Comparison of ENCODE assay signal across 7 cellular contexts in genomic region chr17:81518113-81518784, GRCh38. TPM values are rescaled to one million over a fixed set of nuclear protein-coding genes. Genes with fewer than 3 reads are reported as not detected.
DNase-seq lines count a peak whose midpoint lies in the region; ATAC-seq and TF ChIP-seq lines count a peak whose summit lies in the region.

No MANE protein-coding gene starts in this region.

- 28% methylated on average over 16 of the region's 24 CpGs for WGBS in hepatocyte (ENCODE audit: low lambda C conversion rate, missing lambda C conversion rate)
- 13% methylated on average over 22 of the region's 24 CpGs for WGBS in smooth muscle cell (ENCODE audit: low lambda C conversion rate)

- H3K9me2 ChIP-seq in GM23338 (ENCODE audit: insufficient read depth) (no peaks in the 10 kb centered on the region), SU-DHL-6 (replicated peaks; ENCODE audit: insufficient read depth, low read length) (no peaks in the 10 kb centered on the region), hepatocyte (replicated peaks; ENCODE audit: insufficient read depth) (no peaks in the 10 kb centered on the region)

- H4K20me1 ChIP-seq in GM23338 (replicated peaks; ENCODE audit: insufficient read depth) (peaks cover 7% of the 10 kb centered on the region; the same call in 1 of the 2 replicates), SU-DHL-6 (ENCODE audit: low read depth, low read length) (no peaks in the 10 kb centered on the region), hepatocyte (ENCODE audit: insufficient read depth, poor library complexity, severe bottlenecking) (peaks cover 16% of the 10 kb centered on the region), smooth muscle cell (ENCODE audit: low read depth) (peaks cover 59% of the 10 kb centered on the region)

- H3K27ac ChIP-seq in GM23338 (ENCODE audit: low read depth) (no peak overlapping the region), SU-DHL-6 (ENCODE audit: low read depth, low read length) (peak overlapping the region; percentile 95), hepatocyte (peak overlapping the region; percentile 87), smooth muscle cell (ENCODE audit: low read depth) (no peak overlapping the region)

- peak overlapping the region; percentile 57 for H3K4me3 Mint-ChIP-seq in GM23338

- DNase-seq in GM23338 (ENCODE audit: low spot score) (peak; percentile 52), hepatocyte (ENCODE audit: low spot score) (no peak), smooth muscle cell (lab: John Stamatoyannopoulos, UW; ENCODE audit: unreplicated experiment) (no peak), dedifferentiated amniotic fluid mesenchymal stem cell (ENCODE audit: extremely low spot score) (no peak), hepatic stellate cell (ENCODE audit: low spot score) (no peak), occipital lobe (lab: John Stamatoyannopoulos, UW) (no peak)

- H3K9me3 ChIP-seq in SU-DHL-6 (ENCODE audit: insufficient read depth, low read length) (no peaks in the 10 kb centered on the region), hepatocyte (ENCODE audit: low read depth) (no peaks in the 10 kb centered on the region), smooth muscle cell (replicated peaks; ENCODE audit: low read depth) (no peaks in the 10 kb centered on the region)

- H3K4me1 ChIP-seq in GM23338 (ENCODE audit: insufficient read depth) = peaks cover 22% of the 10 kb centered on the region
- H3K4me1 ChIP-seq in hepatocyte (ENCODE audit: insufficient read depth) = peaks cover 56% of the 10 kb centered on the region
- H3K4me1 ChIP-seq in smooth muscle cell (ENCODE audit: low read depth) = peaks cover 41% of the 10 kb centered on the region

- peak overlapping the region; percentile 65 for H3K4me3 ChIP-seq in GM23338
- peak overlapping the region; percentile 25 for H3K4me3 ChIP-seq in SU-DHL-6 (ENCODE audit: insufficient read depth, low read length, poor library complexity, severe bottlenecking)
- no peak overlapping the region for H3K4me3 ChIP-seq in hepatocyte
- H3K4me3 ChIP-seq in smooth muscle cell = peak overlapping the region; percentile 54

- no peaks in the 10 kb centered on the region; the same call in 1 of the 3 replicates for H3K9me3 Mint-ChIP-seq in GM23338

- ATAC-seq in GM23338 = peak; percentile 1

- H3K36me3 Mint-ChIP-seq in GM23338 (ENCODE audit: low read depth) = no peaks in the 10 kb centered on the region; the same call in 2 of the 3 replicates

- H3K27me3 ChIP-seq in GM23338 (ENCODE audit: insufficient read depth) (peaks cover 46% of the 10 kb centered on the region), SU-DHL-6 (ENCODE audit: low read length) (no peaks in the 10 kb centered on the region), hepatocyte (peaks cover 4% of the 10 kb centered on the region), smooth muscle cell (ENCODE audit: low read depth) (no peaks in the 10 kb centered on the region)

- TF ChIP-seq CTCF in GM23338 (conservative IDR thresholded peaks at IDR 0.05; ENCODE audit: low read depth in 2 of 2) (no peak), SU-DHL-6 (IDR thresholded peaks at IDR 0.05; ENCODE audit: insufficient read depth, low read length, poor library complexity, severe bottlenecking) (no peak), hepatocyte (IDR thresholded peaks at IDR 0.05; ENCODE audit: poor library complexity) (no peak), smooth muscle cell (IDR thresholded peaks at IDR 0.05; ENCODE audit: borderline replicate concordance, insufficient read depth, poor library complexity, severe bottlenecking) (no peak)

- no peak overlapping the region for H2AFZ ChIP-seq in GM23338
- H2AFZ ChIP-seq in SU-DHL-6 (ENCODE audit: low read depth, low read length, severe bottlenecking) = no peak overlapping the region
- no peak overlapping the region for H2AFZ ChIP-seq in hepatocyte
- no peak overlapping the region for H2AFZ ChIP-seq in smooth muscle cell (ENCODE audit: low read depth)

- H3K4me1 Mint-ChIP-seq in GM23338 = peaks cover 18% of the 10 kb centered on the region

- H3K9ac ChIP-seq in SU-DHL-6 (ENCODE audit: low read length) (peak overlapping the region; percentile 89), smooth muscle cell (ENCODE audit: low read depth) (no peak overlapping the region)

- H3F3A ChIP-seq in GM23338 (replicated peaks; ENCODE audit: low read depth) (peaks cover 21% of the 10 kb centered on the region), SU-DHL-6 (ENCODE audit: insufficient read depth) (peaks cover 50% of the 10 kb centered on the region), smooth muscle cell (ENCODE audit: low read depth) (peaks cover 24% of the 10 kb centered on the region)

- H3K4me2 ChIP-seq in GM23338 (peak overlapping the region; percentile 84), SU-DHL-6 (ENCODE audit: low read depth, low read length, poor library complexity, severe bottlenecking) (peak overlapping the region; percentile 71), hepatocyte (peak overlapping the region; percentile 100), smooth muscle cell (peak overlapping the region; percentile 99)

- peaks cover 58% of the 10 kb centered on the region for H3K27me3 Mint-ChIP-seq in GM23338 (ENCODE audit: insufficient read depth, low read depth, poor library complexity)

- peaks cover 17% of the 10 kb centered on the region for H3K79me2 ChIP-seq in GM23338 (replicated peaks; ENCODE audit: insufficient read depth)
- no peaks in the 10 kb centered on the region for H3K79me2 ChIP-seq in SU-DHL-6 (ENCODE audit: insufficient read depth, low read length)
- peaks cover 35% of the 10 kb centered on the region for H3K79me2 ChIP-seq in hepatocyte
- peaks cover 30% of the 10 kb centered on the region for H3K79me2 ChIP-seq in smooth muscle cell (ENCODE audit: low read depth)

- H3K36me3 ChIP-seq in GM23338 (ENCODE audit: insufficient read depth) = no peaks in the 10 kb centered on the region
- H3K36me3 ChIP-seq in SU-DHL-6 (ENCODE audit: low read length) = no peaks in the 10 kb centered on the region
- H3K36me3 ChIP-seq in hepatocyte (replicated peaks; ENCODE audit: insufficient read depth, low read depth) = no peaks in the 10 kb centered on the region
- H3K36me3 ChIP-seq in smooth muscle cell (ENCODE audit: low read depth) = no peaks in the 10 kb centered on the region

- H3K27ac Mint-ChIP-seq in GM23338 = no peak overlapping the region

TF ChIP-seq in GM23338, 12 proteins besides CTCF, POLR2A, EP300 and RAD21 (continues in another document):
- TF ChIP-seq, protein P1, sequence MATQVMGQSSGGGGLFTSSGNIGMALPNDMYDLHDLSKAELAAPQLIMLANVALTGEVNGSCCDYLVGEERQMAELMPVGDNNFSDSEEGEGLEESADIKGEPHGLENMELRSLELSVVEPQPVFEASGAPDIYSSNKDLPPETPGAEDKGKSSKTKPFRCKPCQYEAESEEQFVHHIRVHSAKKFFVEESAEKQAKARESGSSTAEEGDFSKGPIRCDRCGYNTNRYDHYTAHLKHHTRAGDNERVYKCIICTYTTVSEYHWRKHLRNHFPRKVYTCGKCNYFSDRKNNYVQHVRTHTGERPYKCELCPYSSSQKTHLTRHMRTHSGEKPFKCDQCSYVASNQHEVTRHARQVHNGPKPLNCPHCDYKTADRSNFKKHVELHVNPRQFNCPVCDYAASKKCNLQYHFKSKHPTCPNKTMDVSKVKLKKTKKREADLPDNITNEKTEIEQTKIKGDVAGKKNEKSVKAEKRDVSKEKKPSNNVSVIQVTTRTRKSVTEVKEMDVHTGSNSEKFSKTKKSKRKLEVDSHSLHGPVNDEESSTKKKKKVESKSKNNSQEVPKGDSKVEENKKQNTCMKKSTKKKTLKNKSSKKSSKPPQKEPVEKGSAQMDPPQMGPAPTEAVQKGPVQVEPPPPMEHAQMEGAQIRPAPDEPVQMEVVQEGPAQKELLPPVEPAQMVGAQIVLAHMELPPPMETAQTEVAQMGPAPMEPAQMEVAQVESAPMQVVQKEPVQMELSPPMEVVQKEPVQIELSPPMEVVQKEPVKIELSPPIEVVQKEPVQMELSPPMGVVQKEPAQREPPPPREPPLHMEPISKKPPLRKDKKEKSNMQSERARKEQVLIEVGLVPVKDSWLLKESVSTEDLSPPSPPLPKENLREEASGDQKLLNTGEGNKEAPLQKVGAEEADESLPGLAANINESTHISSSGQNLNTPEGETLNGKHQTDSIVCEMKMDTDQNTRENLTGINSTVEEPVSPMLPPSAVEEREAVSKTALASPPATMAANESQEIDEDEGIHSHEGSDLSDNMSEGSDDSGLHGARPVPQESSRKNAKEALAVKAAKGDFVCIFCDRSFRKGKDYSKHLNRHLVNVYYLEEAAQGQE (IDR thresholded peaks at IDR 0.05; ENCODE audit: unreplicated experiment) = no peak
- no peak for TF ChIP-seq JUNB (IDR thresholded peaks at IDR 0.05; ENCODE audit: unreplicated experiment)

RNA-seq across cellular contexts. Expression of gene ACTG1, which starts 5.7 kb away (rescaled TPM):
- total RNA-seq in GM23338 (2014; rRNA removed; shearing (Covaris generic)) = 4,739 and 4,954 TPM in 2 replicates
- polyA plus RNA-seq in GM23338 (2016; fragmentation: Nextera tagmentation; extraction: Ambion mirVana) (1,867 and 1,896 TPM in 2 replicates), hepatocyte (2,719 and 2,832 TPM in 2 replicates), smooth muscle cell (5,089 and 5,332 TPM in 2 replicates)
- total RNA-seq in hepatocyte (3,207 and 3,298 TPM in 2 replicates), smooth muscle cell (6,157 and 6,793 TPM in 2 replicates), occipital lobe (3,469 TPM)

RNA-seq across cellular contexts. Expression of gene FSCN2, which starts 9.9 kb away (rescaled TPM):
- total RNA-seq in GM23338 (2014; rRNA removed; shearing (Covaris generic)) = 1.6 TPM in 1 of 2 replicates, not detected in the other
- polyA plus RNA-seq in GM23338 (2016; fragmentation: Nextera tagmentation; extraction: Ambion mirVana) (0.13 TPM in 1 of 2 replicates, not detected in the other), hepatocyte (0.29 and 0.40 TPM in 2 replicates), smooth muscle cell (0.56 and 0.72 TPM in 2 replicates)
- total RNA-seq in hepatocyte (1.8 and 3.7 TPM in 2 replicates), smooth muscle cell (0.63 and 2.2 TPM in 2 replicates), occipital lobe (5.6 TPM)

RNA-seq across cellular contexts. Expression of gene FAAP100, which starts 33.9 kb away (rescaled TPM):
- total RNA-seq in GM23338 (2014; rRNA removed; shearing (Covaris generic)) = 50.5 and 52.8 TPM in 2 replicates
- polyA plus RNA-seq in GM23338 (2016; fragmentation: Nextera tagmentation; extraction: Ambion mirVana) (16.0 and 16.2 TPM in 2 replicates), hepatocyte (30.7 and 34.4 TPM in 2 replicates), smooth muscle cell (25.4 and 28.5 TPM in 2 replicates)
- total RNA-seq in hepatocyte (18.3 and 20.9 TPM in 2 replicates), smooth muscle cell (17.9 and 19.4 TPM in 2 replicates), occipital lobe (24.2 TPM)

Comparison
In these comparisons a context has a peak if more than half of its experiments do, and no peak if none do; other contexts are left out.
1. H3K27ac ChIP-seq: peak in SU-DHL-6 (single experiment) and hepatocyte (single experiment); none in GM23338 (single experiment) and smooth muscle cell (single experiment).
2. Peak in every context shown above with its lines, with median percentiles within 50 percentile points of each other: H3K4me2 ChIP-seq.